ENCODE assay signal across 14 cellular contexts in genomic region chr5:124580925-124581821, GRCh38.
DNase-seq lines count a peak whose midpoint lies in the region; ATAC-seq and TF ChIP-seq lines count a peak whose summit lies in the region.
"Had no signal": no experiment of that assay in that cellular context is flagged by ENCODE, and none has a peak within 500 bp of the region (broad histone marks: within the 10 kb centered on the region; RNA-seq: fewer than 3 reads in every experiment).

No MANE protein-coding gene starts in this region.

- peak overlapping the region; percentile 86 for H3K27ac Mint-ChIP-seq in nephron progenitor cell
- no peak overlapping the region for H3K27ac Mint-ChIP-seq in stimulated activated naive B cell treated with anti-CD40 and anti-IgM and Interleukin-4, amounts not matched to agents 10 μg/mL and 1 μg/mL and 100 μg/mL, for 72 hours
- H3K27ac Mint-ChIP-seq: activated T-helper 17 cell treated with anti-CD3 and anti-CD28 coated beads, Interleukin-2, amount 50 U/mL, for 72 hours had no signal

- peak overlapping the region; percentile 0 for H3K4me3 Mint-ChIP-seq in nephron progenitor cell
- no peak overlapping the region for H3K4me3 Mint-ChIP-seq in stimulated activated naive B cell treated with anti-CD40 and anti-IgM and Interleukin-4, amounts not matched to agents 10 μg/mL and 1 μg/mL and 100 μg/mL, for 72 hours
- H3K4me3 Mint-ChIP-seq: activated T-helper 17 cell treated with anti-CD3 and anti-CD28 coated beads, Interleukin-2, amount 50 U/mL, for 72 hours had no signal

- peaks cover 7% of the 10 kb centered on the region for H3K36me3 Mint-ChIP-seq in nephron progenitor cell (ENCODE audit: low read depth)
- H3K36me3 Mint-ChIP-seq in stimulated activated naive B cell treated with anti-CD40 and anti-IgM and Interleukin-4, amounts not matched to agents 10 μg/mL and 1 μg/mL and 100 μg/mL, for 72 hours: no peaks in the 10 kb centered on the region

- peaks cover 20% of the 10 kb centered on the region for H3K9me3 Mint-ChIP-seq in nephron progenitor cell
- H3K9me3 Mint-ChIP-seq in stimulated activated naive B cell treated with anti-CD40 and anti-IgM and Interleukin-4, amounts not matched to agents 10 μg/mL and 1 μg/mL and 100 μg/mL, for 72 hours: no peaks in the 10 kb centered on the region
- H3K9me3 Mint-ChIP-seq: activated T-helper 17 cell treated with anti-CD3 and anti-CD28 coated beads, Interleukin-2, amount 50 U/mL, for 72 hours had no signal

- in situ Hi-C loops in Caki2 (cut with HindIII; ENCODE audit: low pct_unique_long_range_greater_than_20kb, low sequenced_read_pairs): no loop called here

- H3K9ac ChIP-seq in NT2/D1 (ENCODE audit: insufficient read length, low read depth): peak overlapping the region; percentile 33
- H3K9ac ChIP-seq: BLaER1, KMS-11 had no signal

- peak; percentile 47 for DNase-seq in Caki2 (ENCODE audit: low read depth)
- peak; percentile 88 for DNase-seq in NT2/D1 (ENCODE audit: low read depth, low spot score)
- peak in 27 of 42 donors; percentile 24 to 69 (median 45) for DNase-seq in head of caudate nucleus
- peak; percentile 33 for DNase-seq in nephron progenitor cell
- DNase-seq in activated gamma-delta T cell (lab: John Stamatoyannopoulos, UW): no peak
- DNase-seq in SKM-1 treated with dmso at 0.1 percent for 144 hours (lab: John Stamatoyannopoulos, UW; ENCODE audit: unreplicated experiment): no peak
- DNase-seq in stimulated activated naive B cell treated with anti-CD40 and anti-IgM and Interleukin-4, amounts not matched to agents 10 μg/mL and 1 μg/mL and 100 μg/mL, for 72 hours: no peak
- DNase-seq: activated CD4-positive, alpha-beta T cell treated with anti-CD3 and anti-CD28 coated beads, Interleukin-2, amount 50 U/mL, for 1 hour; left ventricle myocardium superior; stimulated activated naive CD4-positive, alpha-beta T cell treated with Interleukin-2 at 50 U/mL for 16 hours had no signal

- H3K4me1 Mint-ChIP-seq in nephron progenitor cell: peaks cover 69% of the 10 kb centered on the region
- peaks cover 34 to 46% of the 10 kb centered on the region in 2 donors for H3K4me1 Mint-ChIP-seq in stimulated activated naive B cell treated with anti-CD40 and anti-IgM and Interleukin-4, amounts not matched to agents 10 μg/mL and 1 μg/mL and 100 μg/mL, for 72 hours

- no peaks in the 10 kb centered on the region for H3K36me3 ChIP-seq in NT2/D1 (ENCODE audit: insufficient read depth, insufficient read length, low read length)
- H3K36me3 ChIP-seq: BLaER1 had no signal

- H3K27me3 Mint-ChIP-seq in nephron progenitor cell (ENCODE audit: low read depth, poor library complexity): no peaks in the 10 kb centered on the region
- H3K27me3 Mint-ChIP-seq in stimulated activated naive B cell treated with anti-CD40 and anti-IgM and Interleukin-4, amounts not matched to agents 10 μg/mL and 1 μg/mL and 100 μg/mL, for 72 hours: peaks cover 0 to 4% of the 10 kb centered on the region in 2 donors

- no peak overlapping the region for H3K4me3 ChIP-seq in NT2/D1 (ENCODE audit: insufficient read length, low read depth)
- H3K4me3 ChIP-seq: BLaER1 had no signal

- H3K9me3 ChIP-seq in NT2/D1 (ENCODE audit: insufficient read depth, low read length): no peaks in the 10 kb centered on the region; the same call in 1 of the 2 replicates

- TF ChIP-seq CTCF in nephron progenitor cell (IDR thresholded peaks at IDR 0.05): no peak

- no peak for ATAC-seq in stimulated activated naive B cell treated with anti-CD40 and anti-IgM and Interleukin-4, amounts not matched to agents 10 μg/mL and 1 μg/mL and 100 μg/mL, for 72 hours (replicated peaks)
- ATAC-seq in HG03432 (IDR thresholded peaks at IDR 0.05; ENCODE audit: unreplicated experiment): no peak
- ATAC-seq: activated T-helper 17 cell treated with anti-CD3 and anti-CD28 coated beads, Interleukin-2, amount 50 U/mL, for 72 hours; left ventricle myocardium superior had no signal

- H3K27me3 ChIP-seq in NT2/D1 (ENCODE audit: insufficient read depth, insufficient read length): no peaks in the 10 kb centered on the region
- H3K27me3 ChIP-seq: BLaER1 had no signal

- no peaks in the 10 kb centered on the region for H3K4me1 ChIP-seq in NT2/D1 (ENCODE audit: insufficient read depth, insufficient read length)

- intact Hi-C loops in head of caudate nucleus (cut with DNase I): no loop called here

Comparison
In these comparisons a context has a peak if more than half of its experiments do, and no peak if none do; other contexts are left out.
1. DNase-seq: peak in Caki2 (single experiment), NT2/D1 (single experiment), head of caudate nucleus (27 of 42) and nephron progenitor cell (single experiment); none in activated gamma-delta T cell (single experiment), SKM-1 treated with dmso at 0.1 percent for 144 hours (single experiment) and stimulated activated naive B cell treated with anti-CD40 and anti-IgM and Interleukin-4, amounts not matched to agents 10 μg/mL and 1 μg/mL and 100 μg/mL, for 72 hours (single experiment).